ENCODE assay signal across 9 cellular contexts in the genomic region with DNA sequence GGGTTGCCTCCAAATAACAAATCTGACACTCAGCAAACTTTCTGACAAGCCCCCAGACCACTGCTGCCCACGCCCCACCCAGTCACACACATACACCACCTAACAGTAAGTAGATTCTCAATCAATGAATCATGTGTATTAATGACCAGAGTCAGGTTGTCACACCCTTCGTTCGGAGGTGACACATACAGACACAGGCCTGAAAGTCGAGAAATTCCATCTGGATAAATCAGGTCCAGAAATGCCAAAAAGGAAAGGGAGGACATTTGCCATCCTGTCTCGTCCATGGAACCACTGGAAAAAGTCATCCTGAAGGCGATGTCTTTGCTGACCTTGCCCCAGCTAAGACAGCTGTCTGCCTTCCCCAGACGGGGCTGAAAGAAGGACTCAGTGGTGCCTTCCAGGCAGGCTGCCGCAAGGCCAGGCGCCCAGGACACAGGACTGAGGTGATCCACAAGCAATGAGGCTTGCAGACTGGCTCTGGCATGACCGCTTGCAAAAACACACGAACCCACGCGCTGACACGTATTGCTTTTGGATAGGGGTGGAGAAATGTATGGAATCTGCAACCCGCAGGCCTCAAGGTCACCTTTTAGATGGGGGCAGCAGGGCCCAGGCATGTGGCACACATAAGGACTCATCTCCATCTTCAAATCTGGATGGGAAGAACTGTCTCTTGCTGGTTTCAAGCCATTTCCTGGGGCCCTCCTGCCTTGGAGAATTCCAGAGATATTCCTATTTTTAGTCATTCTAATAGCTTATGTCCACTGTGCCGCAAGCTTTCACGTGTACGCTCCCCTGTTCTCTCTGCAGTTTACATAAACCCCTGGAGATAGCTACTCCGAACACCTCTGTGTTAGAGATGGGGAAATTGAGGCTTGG. TPM values are rescaled to one million over a fixed set of nuclear protein-coding genes. Genes with fewer than 3 reads are reported as not detected.
A peak's percentile ranks its signal among the peaks of the same experiment; 100 is the strongest.
DNase-seq lines count a peak whose midpoint lies in the region; ATAC-seq and TF ChIP-seq lines count a peak whose summit lies in the region.
"Had no signal": no experiment of that assay in that cellular context is flagged by ENCODE, and none has a peak within 500 bp of the region (broad histone marks: within the 10 kb centered on the region; RNA-seq: fewer than 3 reads in every experiment).

No MANE protein-coding gene starts in this region.

- H3K4me1 ChIP-seq in mesendoderm (ENCODE audit: control insufficient read depth, low read depth, low read length), result no peaks in the 10 kb centered on the region

- H3K79me2 ChIP-seq in mesendoderm (ENCODE audit: control insufficient read depth, insufficient read depth, low read length), result no peaks in the 10 kb centered on the region

- no peak overlapping the region for H2BK5ac ChIP-seq in mesendoderm (ENCODE audit: low read length)

- H3K9me3 Mint-ChIP-seq in osteocyte (ENCODE audit: unreplicated experiment), result peaks cover 10% of the 10 kb centered on the region
- H3K9me3 Mint-ChIP-seq in CD14-positive monocyte, result peaks cover 0 to 5% (median 2%) of the 10 kb centered on the region in 7 donors

- no peak for ATAC-seq in GM21825 (IDR thresholded peaks at IDR 0.05; ENCODE audit: unreplicated experiment)
- no peak for ATAC-seq in HG02840 (IDR thresholded peaks at IDR 0.05; ENCODE audit: low FRiP score, unreplicated experiment)

- no peak overlapping the region for H3K9ac ChIP-seq in mesendoderm (ENCODE audit: low read length)

- no peak overlapping the region for H4K8ac ChIP-seq in mesendoderm (ENCODE audit: low read depth, low read length)

- H3K4me3 Mint-ChIP-seq in osteocyte (ENCODE audit: unreplicated experiment) (no peak overlapping the region), CD14-positive monocyte (peak overlapping the region in 1 of 2 donors; percentile 10)

- no peaks in the 10 kb centered on the region for H3K36me3 ChIP-seq in mesendoderm (ENCODE audit: control insufficient read depth, insufficient read depth, low read length)

- H3K4me1 Mint-ChIP-seq in osteocyte (ENCODE audit: unreplicated experiment) (peaks cover 59% of the 10 kb centered on the region), CD14-positive monocyte (peaks cover 33% of the 10 kb centered on the region)

- H3K23ac ChIP-seq in mesendoderm (ENCODE audit: low read length), result no peak overlapping the region

- H3K27ac Mint-ChIP-seq in osteocyte (ENCODE audit: unreplicated experiment) (peak overlapping the region; percentile 53), CD14-positive monocyte (peak overlapping the region in 1 of 7 donors; percentile 37)

- H3K27ac ChIP-seq in mesendoderm (ENCODE audit: low read depth, low read length), result no peak overlapping the region

- no peak overlapping the region for H2AK5ac ChIP-seq in mesendoderm (ENCODE audit: low read length)

- no peak overlapping the region for H4K5ac ChIP-seq in mesendoderm (ENCODE audit: low read length)

- no peak overlapping the region for H2BK15ac ChIP-seq in mesendoderm (replicated peaks; ENCODE audit: low read depth)

- H3K27me3 Mint-ChIP-seq in osteocyte (ENCODE audit: unreplicated experiment) (no peaks in the 10 kb centered on the region), CD14-positive monocyte (ENCODE audit: low read depth in 3 of 3) (peaks cover 6 to 15% (median 9%) of the 10 kb centered on the region in 3 donors)

- H3K56ac ChIP-seq in mesendoderm (ENCODE audit: low read length), result no peak overlapping the region

- WGBS in mesendoderm (ENCODE audit: extremely low coverage, insufficient coverage, low lambda C conversion rate), result no CpG with 5 or more reads among the region's 19 CpGs

- no peak overlapping the region for H3K18ac ChIP-seq in mesendoderm (ENCODE audit: low read length)

- DNase-seq in Daoy (ENCODE audit: low read depth), result peak; percentile 63
- DNase-seq in RPMI7951 (ENCODE audit: low read depth), result peak; percentile 80
- peak; percentile 75 for DNase-seq in epithelial cell of esophagus (ENCODE audit: low read depth)
- no peak for DNase-seq in osteocyte (ENCODE audit: extremely low spot score, unreplicated experiment)
- DNase-seq in CD14-positive monocyte (ENCODE audit: low spot score), result no peak
- no peak for DNase-seq in mesendoderm
- DNase-seq: activated CD4-positive, alpha-beta T cell treated with anti-CD3 and anti-CD28 coated beads for 4 hours had no signal

- H3K4ac ChIP-seq in mesendoderm (ENCODE audit: low read depth, low read length), result no peak overlapping the region

- H3K79me1 ChIP-seq in mesendoderm (ENCODE audit: low read length), result no peaks in the 10 kb centered on the region

- no peaks in the 10 kb centered on the region for H3K27me3 ChIP-seq in mesendoderm (ENCODE audit: insufficient read depth, low read length, poor library complexity)

- H3K36me3 Mint-ChIP-seq in osteocyte (ENCODE audit: unreplicated experiment) (no peaks in the 10 kb centered on the region), CD14-positive monocyte (no peaks in the 10 kb centered on the region)

- no peak overlapping the region for H2BK120ac ChIP-seq in mesendoderm (ENCODE audit: low read depth, low read length)

- no peak overlapping the region for H3K4me3 ChIP-seq in epithelial cell of esophagus (ENCODE audit: low read length)
- H3K4me3 ChIP-seq in mesendoderm (ENCODE audit: low read length), result no peak overlapping the region

- TF ChIP-seq CTCF in epithelial cell of esophagus (IDR thresholded peaks at IDR 0.05; ENCODE audit: insufficient read depth, low read depth, low read length, missing control alignments) (no peak), osteocyte (IDR thresholded peaks at IDR 0.05) (no peak), CD14-positive monocyte (IDR thresholded peaks at IDR 0.05) (no peak)

- intact Hi-C loops in CD14-positive monocyte (cut with micrococcal nuclease), result no loop called here

- H3K4me2 ChIP-seq in mesendoderm (ENCODE audit: low read length), result no peak overlapping the region

RNA-seq across cellular contexts. Expression of gene NFATC2, which starts 9.0 kb away (rescaled TPM):
- 0.18 and 0.40 TPM in 2 replicates for total RNA-seq in Daoy (2014; rRNA removed; shearing (Covaris generic))
- total RNA-seq in RPMI7951 (2014; rRNA removed; shearing (Covaris generic)), result 3.0 and 3.4 TPM in 2 replicates
- total RNA-seq in osteocyte, result 0.34 and 0.89 TPM in 2 replicates
- polyA plus RNA-seq in CD14-positive monocyte, result under 1 TPM; 0.03 to 0.18 TPM
- polyA plus RNA-seq in mesendoderm (2013, experiment 1 of 2), result 0.28 TPM
- 0.29 TPM for polyA plus RNA-seq in mesendoderm (2013, experiment 2 of 2)

Comparison
In these comparisons a context has a peak if more than half of its experiments do, and no peak if none do; other contexts are left out.
1. DNase-seq: peak in Daoy (single experiment), RPMI7951 (single experiment) and epithelial cell of esophagus (single experiment); none in osteocyte (single experiment), CD14-positive monocyte (single experiment) and mesendoderm (single experiment).